1 cellular context compared by ENCODE assay signal in genomic region chr11:96390403-96390830, GRCh38.
TF ChIP-seq lines count a peak whose summit lies in the region.

No MANE protein-coding gene starts in this region.

TF ChIP-seq in IMR-90, 13 proteins besides CTCF, POLR2A, EP300 and RAD21:
- TF ChIP-seq MAZ (IDR thresholded peaks at IDR 0.05; ENCODE audit: borderline replicate concordance, low read depth, low read length) (no peak), FOS (IDR thresholded peaks at IDR 0.05; ENCODE audit: low read depth, low read length) (no peak), CEBPB (IDR thresholded peaks at IDR 0.05; ENCODE audit: low read depth, low read length) (no peak), NFE2L2 (IDR thresholded peaks at IDR 0.05; ENCODE audit: low read depth, low read length) (no peak), MAFK (IDR thresholded peaks at IDR 0.05; ENCODE audit: low read depth, low read length) (no peak), RCOR1 (IDR thresholded peaks at IDR 0.05; ENCODE audit: insufficient replicate concordance, low read length) (no peak), BHLHE40 (IDR thresholded peaks at IDR 0.05; ENCODE audit: low read depth, low read length) (no peak), SMC3 (IDR thresholded peaks at IDR 0.05; ENCODE audit: low read depth, low read length) (no peak), RFX5 (IDR thresholded peaks at IDR 0.05; ENCODE audit: low read depth, low read length) (no peak), MXI1 (IDR thresholded peaks at IDR 0.05; ENCODE audit: borderline replicate concordance, low read depth, low read length) (no peak), CHD1 (IDR thresholded peaks at IDR 0.05; ENCODE audit: low read depth, low read length) (no peak)
- TF ChIP-seq, protein P1, sequence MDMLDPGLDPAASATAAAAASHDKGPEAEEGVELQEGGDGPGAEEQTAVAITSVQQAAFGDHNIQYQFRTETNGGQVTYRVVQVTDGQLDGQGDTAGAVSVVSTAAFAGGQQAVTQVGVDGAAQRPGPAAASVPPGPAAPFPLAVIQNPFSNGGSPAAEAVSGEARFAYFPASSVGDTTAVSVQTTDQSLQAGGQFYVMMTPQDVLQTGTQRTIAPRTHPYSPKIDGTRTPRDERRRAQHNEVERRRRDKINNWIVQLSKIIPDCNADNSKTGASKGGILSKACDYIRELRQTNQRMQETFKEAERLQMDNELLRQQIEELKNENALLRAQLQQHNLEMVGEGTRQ (IDR thresholded peaks at IDR 0.05; ENCODE audit: low read depth, low read length), result no peak
- TF ChIP-seq, protein P2, sequence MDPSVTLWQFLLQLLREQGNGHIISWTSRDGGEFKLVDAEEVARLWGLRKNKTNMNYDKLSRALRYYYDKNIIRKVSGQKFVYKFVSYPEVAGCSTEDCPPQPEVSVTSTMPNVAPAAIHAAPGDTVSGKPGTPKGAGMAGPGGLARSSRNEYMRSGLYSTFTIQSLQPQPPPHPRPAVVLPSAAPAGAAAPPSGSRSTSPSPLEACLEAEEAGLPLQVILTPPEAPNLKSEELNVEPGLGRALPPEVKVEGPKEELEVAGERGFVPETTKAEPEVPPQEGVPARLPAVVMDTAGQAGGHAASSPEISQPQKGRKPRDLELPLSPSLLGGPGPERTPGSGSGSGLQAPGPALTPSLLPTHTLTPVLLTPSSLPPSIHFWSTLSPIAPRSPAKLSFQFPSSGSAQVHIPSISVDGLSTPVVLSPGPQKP (IDR thresholded peaks at IDR 0.05; ENCODE audit: borderline replicate concordance, low read depth, low read length), result no peak
